8 cellular contexts compared by ENCODE assay signal in genomic region chr1:16249838-16250241, GRCh38. TPM values are rescaled to one million over a fixed set of nuclear protein-coding genes. Genes with fewer than 3 reads are reported as not detected.
DNase-seq lines count a peak whose midpoint lies in the region; ATAC-seq, FAIRE-seq and TF ChIP-seq lines count a peak whose summit lies in the region.

No MANE protein-coding gene starts in this region.

- no peak for FAIRE-seq in GM12878 (lab: Jason Lieb, UNC)

- no peak for TF ChIP-seq EP300 in GM12878 (IDR thresholded peaks at IDR 0.05; ENCODE audit: borderline replicate concordance in 1 of 2, control insufficient read depth in 1 of 2, low read depth in 2 of 2, low read length in 2 of 2)

- peaks cover 14 to 19% of the 10 kb centered on the region in 2 experiments; a peak in 3 of 4 replicates for H3K36me3 ChIP-seq in GM12878 (ENCODE audit: control insufficient read depth in 2 of 2, insufficient read depth in 2 of 2, low read length in 1 of 2)
- H3K36me3 ChIP-seq in aorta (ENCODE audit: control insufficient read depth in 1 of 2, insufficient read depth in 2 of 2, low read length in 1 of 2) = peaks cover 4 to 5% of the 10 kb centered on the region in 2 donors

- intact Hi-C loops in Right ventricle myocardium inferior (cut with DNase I) = no loop called here
- intact Hi-C loops in cardiac septum (cut with DNase I) = loop anchor here (5.0 kb wide), 1 partner anchor 102 kb away; the partner anchor contains the start of gene FBXO42
- intact Hi-C loops in GM12878 (cut with micrococcal nuclease; ENCODE audit: unreplicated experiment) = loop anchor here (5.0 kb wide), 1 partner anchor 112 kb away; no protein-coding TSS in a partner anchor
- intact Hi-C loops in aorta (cut with DNase I) = loop anchor here (1.0 to 5.0 kb wide), 2 partner anchors 42 to 114 kb away; no protein-coding TSS in a partner anchor

- no peaks in the 10 kb centered on the region for H3K27me3 Mint-ChIP-seq in memory B cell

- no peak overlapping the region for H2AFZ ChIP-seq in GM12878 (ENCODE audit: control insufficient read depth, low read depth, low read length)

- 45% methylated on average over 3 of the region's 3 CpGs for WGBS in GM12878 (ENCODE audit: insufficient coverage, insufficient replicate concordance, low lambda C conversion rate, missing lambda C conversion rate)
- WGBS in aorta, 2 donors = 1 to 7% methylated on average over 3 of the region's 3 CpGs

- TSS peak; percentile 15 for BruUV-seq in GM12878 (replicated peaks; lab: Mats Ljungman, UMichigan)

- H3K27me3 ChIP-seq in GM12878 (replicated peaks in 1 of 2; ENCODE audit: control insufficient read depth in 2 of 2, insufficient read depth in 2 of 2, low read length in 1 of 2) (no peaks in the 10 kb centered on the region), aorta (ENCODE audit: control insufficient read depth in 1 of 2, insufficient read depth in 2 of 2, low read length in 1 of 2) (no peaks in the 10 kb centered on the region)

- H3K27ac ChIP-seq in GM12878 (ENCODE audit: control insufficient read depth, insufficient read depth) (no peak overlapping the region; the same call in 1 of the 2 replicates), aorta (ENCODE audit: low read depth in 1 of 2, low read length in 2 of 2) (peak overlapping the region in 1 of 2 donors; percentile 23)

- no peak overlapping the region for H3K4me2 ChIP-seq in GM12878 (ENCODE audit: control insufficient read depth, insufficient read depth)

- no peaks in the 10 kb centered on the region for H3K9me3 ChIP-seq in GM12878 (replicated peaks; ENCODE audit: control insufficient read depth, insufficient read depth, low read length)
- no peaks in the 10 kb centered on the region for H3K9me3 ChIP-seq in aorta (ENCODE audit: control insufficient read depth, low read length)

- no peaks in the 10 kb centered on the region for H4K20me1 ChIP-seq in GM12878 (ENCODE audit: control insufficient read depth, insufficient read depth)

- no peak for TF ChIP-seq CTCF in GM12878 (IDR thresholded peaks at IDR 0.05 in 2 of 3, conservative IDR thresholded peaks at IDR 0.05 in 1 of 3; ENCODE audit: control insufficient read depth in 2 of 3, extremely low read depth in 1 of 3, insufficient read depth in 1 of 3, low read depth in 3 of 3, low read length in 3 of 3)

- H3K27ac Mint-ChIP-seq in memory B cell = peak overlapping the region; percentile 84

- SMC1A ChIA-PET in GM12878 (lab: Charles Lee; ENCODE audit: uncharacterized antibody, unreplicated experiment) = interaction anchor here (0.6 to 3.1 kb wide), 4 partner anchors 15 to 275 kb away, joined by 3 to 16 read pairs (median 4); no protein-coding TSS in a partner anchor

- no peak overlapping the region for H3K9ac ChIP-seq in GM12878 (ENCODE audit: control insufficient read depth, insufficient read depth, low read length)

- ATAC-seq in Right ventricle myocardium inferior (peak; percentile 27), GM12878 (peak; percentile 26; the same call in 1 of the 3 replicates), memory B cell (ENCODE audit: low read depth) (no peak), aorta (ENCODE audit: low FRiP score) (peak; percentile 85), GM21619 (IDR thresholded peaks at IDR 0.05; ENCODE audit: unreplicated experiment) (no peak), HG02678 (IDR thresholded peaks at IDR 0.05; ENCODE audit: unreplicated experiment) (no peak)

- peaks cover 12% of the 10 kb centered on the region for H3K4me1 Mint-ChIP-seq in memory B cell

- in situ Hi-C loops in GM12878 (cut with MboI) = no loop called here

- TF ChIP-seq RAD21 in GM12878 (IDR thresholded peaks at IDR 0.05; ENCODE audit: insufficient read depth, low read depth, low read length) = no peak

- POLR2A ChIA-PET in GM12878 (lab: Charles Lee) = interaction anchor here (1.0 kb wide), 1 partner anchor 100 kb away, joined by 4 read pairs; no protein-coding TSS in a partner anchor

- no peak overlapping the region for H3K4me3 Mint-ChIP-seq in memory B cell

- no peak for DNase-seq in Right ventricle myocardium inferior (ENCODE audit: missing footprints)
- no peak for DNase-seq in cardiac septum (ENCODE audit: low spot score)
- no peak for DNase-seq in GM12878 (ENCODE audit: low read depth, low spot score)
- DNase-seq in memory B cell (ENCODE audit: low spot score in 2 of 2) = no peak
- peak in 1 of 2 donors; percentile 65 for DNase-seq in aorta
- no peak for DNase-seq in NCI-H2227 treated with DMSO at 0.1 percent for 48 hours (lab: John Stamatoyannopoulos, UW)

- RAD21 ChIA-PET in GM12878 (lab: Charles Lee; ENCODE audit: unreplicated experiment) = interaction anchor here (1.0 to 1.3 kb wide), 2 partner anchors 103 to 172 kb away, joined by 3 to 4 read pairs; partner anchors contain the start of gene FBXO42

- peaks cover 15% of the 10 kb centered on the region for H3K36me3 Mint-ChIP-seq in memory B cell

- H3K9me3 Mint-ChIP-seq in memory B cell = no peaks in the 10 kb centered on the region

- TF ChIP-seq POLR2A in GM12878 (IDR thresholded peaks at IDR 0.05; ENCODE audit: low read depth, low read length) = no peak

- no peak overlapping the region for H3K4me3 ChIP-seq in GM12878
- H3K4me3 ChIP-seq in aorta (ENCODE audit: low read length in 2 of 2) = no peak overlapping the region

- peaks cover 22% of the 10 kb centered on the region for H3K4me1 ChIP-seq in GM12878 (ENCODE audit: control insufficient read depth, insufficient read depth, low read length)
- peaks cover 12 to 13% of the 10 kb centered on the region in 2 donors for H3K4me1 ChIP-seq in aorta (ENCODE audit: control insufficient read depth in 1 of 2, insufficient read depth in 2 of 2, low read length in 2 of 2)

- H3K79me2 ChIP-seq in GM12878 (ENCODE audit: control insufficient read depth, insufficient read depth, low read length) = no peaks in the 10 kb centered on the region

- CTCF ChIA-PET in GM12878 (lab: Yijun Ruan, JAX) = interaction anchor here (3.1 to 3.4 kb wide), 2 partner anchors 114 to 170 kb away, joined by 20 to 27 read pairs; no protein-coding TSS in a partner anchor

RNA-seq across cellular contexts. Expression of gene CPLANE2, which starts 12.9 kb away (rescaled TPM):
- total RNA-seq in Right ventricle myocardium inferior (11.8 TPM), cardiac septum (10.6 TPM), GM12878 (2014; rRNA removed) (2.6 and 4.5 TPM in 2 replicates), GM12878 (2014; rRNA removed; fragmentation: Illumina TruSeq; extraction: Trizol) (1.4 and 2.5 TPM in 2 replicates), GM12878 (2021) (4.0 and 4.1 TPM in 2 replicates), aorta (1 to 10 TPM; 2.6 to 6.4 TPM)
- 4.0 and 4.2 TPM in 2 replicates for total RNA-seq in GM12878 (2013; cell fraction: nucleolus; rRNA removed)
- polyA plus RNA-seq in GM12878 (2011; ENCODE audit: low read depth) = 0.39 TPM
- polyA plus RNA-seq in GM12878 (2011; rRNA removed) (0.61 and 1.3 TPM in 2 replicates), GM12878 (2014; fragmentation: Illumina TruSeq; extraction: Trizol) (0.11 and 1.2 TPM in 2 replicates), GM12878 (2014; fragmentation: Nextera tagmentation; extraction: Ambion mirVana) (under 1 TPM in 1 of 2 experiments, not detected in 1; 0.09 TPM), GM12878 (2014; rRNA removed) (1.2 and 3.7 TPM in 2 replicates), GM12878 (2016; fragmentation: Nextera tagmentation; extraction: Ambion mirVana) (1 to 10 TPM; 2.3 to 2.9 TPM), aorta (1 to 10 TPM; 1.9 to 3.2 TPM)
- 2.2 and 4.4 TPM in 2 replicates for polyA plus RNA-seq in GM12878 (2011; cell fraction: cytosol; rRNA removed)
- polyA plus RNA-seq in GM12878 (2011; cell fraction: nucleus; rRNA removed) = 4.3 and 5.5 TPM in 2 replicates
- polyA plus RNA-seq in GM12878 (2012) = 3.8 and 4.0 TPM in 2 replicates
- polyA minus RNA-seq in GM12878 (2011; rRNA and poly(A)+ RNA removed) = 7.0 and 7.2 TPM in 2 replicates
- polyA minus RNA-seq in GM12878 (2011; cell fraction: cytosol; rRNA and poly(A)+ RNA removed) = 0.83 TPM in 1 of 2 replicates, not detected in the other
- 3.7 and 4.0 TPM in 2 replicates for polyA minus RNA-seq in GM12878 (2011; cell fraction: nucleus; rRNA and poly(A)+ RNA removed)

RNA-seq across cellular contexts. Expression of gene ARHGEF19, which starts 37.4 kb away (rescaled TPM):
- total RNA-seq in Right ventricle myocardium inferior (2.8 TPM), cardiac septum (1.3 TPM), GM12878 (2014; rRNA removed) (0.49 and 0.56 TPM in 2 replicates), GM12878 (2014; rRNA removed; fragmentation: Illumina TruSeq; extraction: Trizol) (0.40 and 0.60 TPM in 2 replicates), GM12878 (2021) (2.0 and 2.5 TPM in 2 replicates), aorta (1 to 10 TPM; 7.1 to 8.6 TPM)
- total RNA-seq in GM12878 (2013; cell fraction: nucleolus; rRNA removed) = 2.6 and 8.4 TPM in 2 replicates
- polyA plus RNA-seq in GM12878 (2011; ENCODE audit: low read depth) = 1.9 TPM
- polyA plus RNA-seq in GM12878 (2011; rRNA removed) (1.2 and 1.6 TPM in 2 replicates), GM12878 (2014; fragmentation: Illumina TruSeq; extraction: Trizol) (0.22 and 0.38 TPM in 2 replicates), GM12878 (2014; fragmentation: Nextera tagmentation; extraction: Ambion mirVana) (under 1 TPM in 1 of 2 experiments, not detected in 1; 0.15 TPM), GM12878 (2014; rRNA removed) (2.2 and 2.9 TPM in 2 replicates), GM12878 (2016; fragmentation: Nextera tagmentation; extraction: Ambion mirVana) (1 to 10 TPM in 1 of 2 experiments, under 1 TPM in 1; 0.67 to 1.2 TPM), aorta (10 to 100 TPM in 1 of 2 donors, 1 to 10 TPM in 1; 3.3 to 19.7 TPM)
- 2.6 and 2.9 TPM in 2 replicates for polyA plus RNA-seq in GM12878 (2011; cell fraction: cytosol; rRNA removed)
- polyA plus RNA-seq in GM12878 (2011; cell fraction: nucleus; rRNA removed) = 9.1 and 9.5 TPM in 2 replicates
- 2.4 and 4.4 TPM in 2 replicates for polyA plus RNA-seq in GM12878 (2012)
- polyA minus RNA-seq in GM12878 (2011; rRNA and poly(A)+ RNA removed) = 0.51 and 2.5 TPM in 2 replicates
- polyA minus RNA-seq in GM12878 (2011; cell fraction: cytosol; rRNA and poly(A)+ RNA removed) = 1.7 TPM in 1 of 2 replicates, not detected in the other
- polyA minus RNA-seq in GM12878 (2011; cell fraction: nucleus; rRNA and poly(A)+ RNA removed) = 1.6 and 2.1 TPM in 2 replicates

Comparison
In these comparisons a context has a peak if more than half of its experiments do, and no peak if none do; other contexts are left out.
1. ATAC-seq: peak in Right ventricle myocardium inferior (single experiment), GM12878 (single experiment) and aorta (single experiment); none in memory B cell (single experiment), GM21619 (single experiment) and HG02678 (single experiment).